ENCODE assay signal across 8 cellular contexts in the genomic region with DNA sequence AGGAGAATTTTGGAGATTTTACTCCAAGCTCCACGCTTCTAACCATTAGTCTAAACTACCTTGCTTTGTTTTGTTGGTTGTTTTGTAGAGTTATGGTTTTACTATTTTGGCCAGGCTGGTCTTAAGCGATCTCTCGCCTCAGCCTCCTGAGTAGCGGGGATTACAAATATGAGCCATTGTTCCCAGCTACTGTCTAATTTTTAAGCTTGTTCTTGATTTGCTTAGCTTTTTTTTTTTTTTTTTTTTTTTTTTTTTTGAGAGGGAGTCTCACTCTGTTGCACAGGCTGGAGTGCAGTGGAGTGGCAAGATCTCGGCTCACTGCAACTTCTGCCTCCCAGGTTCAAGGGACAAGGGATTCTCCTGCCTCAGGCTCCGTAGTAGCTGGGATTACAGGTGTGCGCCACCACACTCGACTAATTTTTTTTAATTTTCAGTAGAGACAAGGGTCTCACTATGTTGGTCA. TPM values are rescaled to one million over a fixed set of nuclear protein-coding genes. Genes with fewer than 3 reads are reported as not detected.
DNase-seq lines count a peak whose midpoint lies in the region; ATAC-seq and TF ChIP-seq lines count a peak whose summit lies in the region.

No MANE protein-coding gene starts in this region.

- no peaks in the 10 kb centered on the region for H3K36me3 ChIP-seq in PC-3 (ENCODE audit: low read depth, low read length)

- intact Hi-C loops in PC-3 (cut with micrococcal nuclease) = loop anchor here (1.0 kb wide), 1 partner anchor 40 kb away; a partner anchor contains a TSS

- H3K9me2 ChIP-seq in PC-3 (replicated peaks; ENCODE audit: low read length) = no peaks in the 10 kb centered on the region

- H3K9me3 ChIP-seq in PC-3 (ENCODE audit: low read length) = no peaks in the 10 kb centered on the region

- no peaks in the 10 kb centered on the region for H3K27me3 ChIP-seq in PC-3 (ENCODE audit: low read length)

- peak overlapping the region; percentile 93 for H3K4me2 ChIP-seq in PC-3 (ENCODE audit: low read length)

- H3K36me3 Mint-ChIP-seq in endothelial cell (ENCODE audit: low read depth, unreplicated experiment) = peaks cover 9% of the 10 kb centered on the region
- H3K36me3 Mint-ChIP-seq in progenitor cell of endocrine pancreas (ENCODE audit: insufficient read depth) = no peaks in the 10 kb centered on the region

- H3K4me3 Mint-ChIP-seq in endothelial cell (ENCODE audit: unreplicated experiment) (peak overlapping the region; percentile 100), progenitor cell of endocrine pancreas (ENCODE audit: low read depth) (peak overlapping the region; percentile 98)

- peaks cover 7% of the 10 kb centered on the region for H3K27me3 Mint-ChIP-seq in endothelial cell (ENCODE audit: unreplicated experiment)
- no peaks in the 10 kb centered on the region for H3K27me3 Mint-ChIP-seq in progenitor cell of endocrine pancreas

- TSS peak; percentile 97 for BruUV-seq in PC-3 (replicated peaks; lab: Mats Ljungman, UMichigan)

- H3K9ac ChIP-seq in PC-3 (ENCODE audit: low read length) = peak overlapping the region; percentile 93

- H3K79me2 ChIP-seq in PC-3 (ENCODE audit: low read length) = peaks cover 44% of the 10 kb centered on the region

- peaks cover 8% of the 10 kb centered on the region for H3K4me1 ChIP-seq in PC-3 (ENCODE audit: insufficient read depth, low read length)

- peak overlapping the region; percentile 89; the same call in 1 of the 2 replicates for H3K4me3 ChIP-seq in PC-3 (ENCODE audit: low read length)

- TF ChIP-seq CTCF in PC-3 (conservative IDR thresholded peaks at IDR 0.05; ENCODE audit: low read depth, low read length) (no peak), endothelial cell (IDR thresholded peaks at IDR 0.05; ENCODE audit: unreplicated experiment) (no peak), progenitor cell of endocrine pancreas (IDR thresholded peaks at IDR 0.05; ENCODE audit: unreplicated experiment) (no peak)

- ATAC-seq in GM21423 (IDR thresholded peaks at IDR 0.05; ENCODE audit: unreplicated experiment) (peak; percentile 18), PC-3 (no peak), HG03095 (IDR thresholded peaks at IDR 0.05; ENCODE audit: unreplicated experiment) (no peak)

- H3F3A ChIP-seq in PC-3 (ENCODE audit: low read length, unreplicated experiment) = no peaks in the 10 kb centered on the region

- no peaks in the 10 kb centered on the region for H3K9me3 Mint-ChIP-seq in endothelial cell (ENCODE audit: unreplicated experiment)
- no peaks in the 10 kb centered on the region for H3K9me3 Mint-ChIP-seq in progenitor cell of endocrine pancreas (ENCODE audit: low read depth)

- H2AFZ ChIP-seq in PC-3 (ENCODE audit: low read length) = peak overlapping the region; percentile 87

- H3K27ac Mint-ChIP-seq in endothelial cell (ENCODE audit: unreplicated experiment) (no peak overlapping the region), progenitor cell of endocrine pancreas (peak overlapping the region; percentile 99)

- CTCF ChIA-PET in PC-3 (lab: Charles Lee) = no interaction called here

- DNase-seq in ACHN (peak; percentile 50), PC-3 (peak; percentile 26), endothelial cell (ENCODE audit: low spot score) (no peak), progenitor cell of endocrine pancreas (ENCODE audit: low spot score, unreplicated experiment) (no peak), NCI-H345 treated with DMSO at 0.1 percent for 48 hours (lab: John Stamatoyannopoulos, UW; ENCODE audit: unreplicated experiment) (no peak), NCI-H2107 (lab: John Stamatoyannopoulos, UW) (no peak)

- no peaks in the 10 kb centered on the region for H4K20me1 ChIP-seq in PC-3 (ENCODE audit: low read length)

- H3K27ac ChIP-seq in PC-3 (ENCODE audit: low read length) = peak overlapping the region; percentile 53

- in situ Hi-C loops in ACHN (cut with HindIII; ENCODE audit: low pct_ligation_motif_present, low pct_unique_long_range_greater_than_20kb, low sequenced_read_pairs) = no loop called here

- POLR2A ChIA-PET in PC-3 (lab: Charles Lee; ENCODE audit: unreplicated experiment) = interaction anchor here (0.6 kb wide), 1 partner anchor 29 kb away, joined by 7 read pairs; no protein-coding TSS in a partner anchor

- H3K4me1 Mint-ChIP-seq in endothelial cell (ENCODE audit: unreplicated experiment) (peaks cover 24% of the 10 kb centered on the region), progenitor cell of endocrine pancreas (ENCODE audit: low read depth) (peaks cover 14% of the 10 kb centered on the region)

RNA-seq across cellular contexts. Expression of a gene that starts 28.5 kb away (rescaled TPM):
- total RNA-seq in PC-3 (2014; rRNA removed) (0.04 and 0.12 TPM in 2 replicates), endothelial cell (ENCODE audit: unreplicated experiment) (0.21 TPM), progenitor cell of endocrine pancreas (6.6 and 6.8 TPM in 2 replicates)

RNA-seq across cellular contexts. Expression of a gene that starts 39.8 kb away (rescaled TPM):
- total RNA-seq in PC-3 (2014; rRNA removed) (11.4 and 21.1 TPM in 2 replicates), endothelial cell (ENCODE audit: unreplicated experiment) (30.6 TPM), progenitor cell of endocrine pancreas (32.5 and 37.1 TPM in 2 replicates)

RNA-seq across cellular contexts. Expression of a gene that starts 40.1 kb away (rescaled TPM):
- total RNA-seq in PC-3 (2014; rRNA removed) (10.2 and 13.8 TPM in 2 replicates), endothelial cell (ENCODE audit: unreplicated experiment) (25.1 TPM), progenitor cell of endocrine pancreas (69.6 and 75.6 TPM in 2 replicates)

Comparison
In these comparisons a context has a peak if more than half of its experiments do, and no peak if none do; other contexts are left out.
1. DNase-seq: peak in ACHN (single experiment) and PC-3 (single experiment); none in endothelial cell (single experiment), progenitor cell of endocrine pancreas (single experiment), NCI-H345 treated with DMSO at 0.1 percent for 48 hours (single experiment) and NCI-H2107 (single experiment).